ENCODE assay signal across 8 cellular contexts in genomic region chr18:70491734-70492348, GRCh38.
DNase-seq lines count a peak whose midpoint lies in the region; ATAC-seq, FAIRE-seq and TF ChIP-seq lines count a peak whose summit lies in the region.

No MANE protein-coding gene starts in this region.

- 52 to 71% methylated on average over 4 of the region's 4 CpGs for WGBS in heart right ventricle, 2 donors

- H3K9me3 ChIP-seq in heart right ventricle (no peaks in the 10 kb centered on the region), gastrocnemius medialis (no peaks in the 10 kb centered on the region)

- TF ChIP-seq CTCF in heart right ventricle (IDR thresholded peaks at IDR 0.05) (peak; percentile 33 to 87 (median 69)), gastrocnemius medialis (IDR thresholded peaks at IDR 0.05 in 4 of 5, conservative IDR thresholded peaks at IDR 0.05 in 1 of 5) (peak; percentile 12 to 71 (median 46))

- H3K36me3 ChIP-seq in heart right ventricle (no peaks in the 10 kb centered on the region), gastrocnemius medialis (no peaks in the 10 kb centered on the region)

- no peak overlapping the region for H3K4me3 ChIP-seq in heart right ventricle
- no peak overlapping the region for H3K4me3 ChIP-seq in gastrocnemius medialis

- peak; percentile 21 for FAIRE-seq in RCC 7860 (lab: Jason Lieb, UNC)

- in situ Hi-C loops in G401 (cut with HindIII; ENCODE audit: low sequenced_read_pairs) (no loop called here), gastrocnemius medialis (cut with MboI; ENCODE audit: low sequenced_read_pairs in 4 of 4) (no loop called here)

- H3K4me1 ChIP-seq in heart right ventricle: peaks cover 0 to 12% (median 0%) of the 10 kb centered on the region in 9 donors
- no peaks in the 10 kb centered on the region for H3K4me1 ChIP-seq in gastrocnemius medialis

- H3K27ac ChIP-seq in heart right ventricle: no peak overlapping the region
- no peak overlapping the region for H3K27ac ChIP-seq in gastrocnemius medialis

- ATAC-seq in GM21367 (IDR thresholded peaks at IDR 0.05; ENCODE audit: unreplicated experiment): peak; percentile 87
- peak in 3 of 8 donors; percentile 51 to 56 (median 55) for ATAC-seq in heart right ventricle
- peak in 1 of 2 donors; percentile 71 for ATAC-seq in gastrocnemius medialis

- peak; percentile 57 for DNase-seq in G401 (ENCODE audit: low spot score)
- DNase-seq in HK-2 (ENCODE audit: unreplicated experiment): peak; percentile 29
- DNase-seq in RCC 7860 (ENCODE audit: low spot score): peak; percentile 30
- peak; percentile 49 for DNase-seq in activated naive CD4-positive, alpha-beta T cell treated with Interleukin-2 at 50 U/mL for 16 hours
- peak in 1 of 2 donors; percentile 29 for DNase-seq in heart right ventricle
- peak in 1 of 2 donors; percentile 16 for DNase-seq in gastrocnemius medialis
- no peak for DNase-seq in DMS79 (lab: John Stamatoyannopoulos, UW)

- peaks cover 0 to 4% (median 0%) of the 10 kb centered on the region in 7 donors for H3K27me3 ChIP-seq in heart right ventricle
- H3K27me3 ChIP-seq in gastrocnemius medialis: no peaks in the 10 kb centered on the region

- intact Hi-C loops in heart right ventricle (cut with DNase I) (no loop called here), gastrocnemius medialis (cut with DNase I; ENCODE audit: low total_unique reads) (no loop called here)

- no peak for TF ChIP-seq POLR2A in gastrocnemius medialis (IDR thresholded peaks at IDR 0.05)
